Comparison of ENCODE assay signal across 19 cellular contexts in genomic region chr11:66529655-66530054, GRCh38. TPM values are rescaled to one million over a fixed set of nuclear protein-coding genes. Genes with fewer than 3 reads are reported as not detected.
DNase-seq lines count a peak whose midpoint lies in the region; ATAC-seq and TF ChIP-seq lines count a peak whose summit lies in the region.
"Had no signal": no experiment of that assay in that cellular context is flagged by ENCODE, and none has a peak within 500 bp of the region (broad histone marks: within the 10 kb centered on the region; RNA-seq: fewer than 3 reads in every experiment).

No MANE protein-coding gene starts in this region.

- intact Hi-C loops in body of pancreas (cut with DNase I), result no loop called here
- intact Hi-C loops in tibial artery (cut with DNase I; ENCODE audit: low total_unique reads), result no loop called here

- H3K9me3 Mint-ChIP-seq in central memory CD8-positive, alpha-beta T cell, result no peaks in the 10 kb centered on the region
- H3K9me3 Mint-ChIP-seq in neural crest cell, result no peaks in the 10 kb centered on the region
- H3K9me3 Mint-ChIP-seq: CD4-positive, CD25-positive, alpha-beta regulatory T cell had no signal

- TF ChIP-seq CTCF in neural crest cell (conservative IDR thresholded peaks at IDR 0.05), result no peak
- TF ChIP-seq CTCF in body of pancreas (IDR thresholded peaks at IDR 0.05), result no peak
- TF ChIP-seq CTCF in tibial artery (IDR thresholded peaks at IDR 0.05), result no peak

- H3K4me3 ChIP-seq in body of pancreas, result no peak overlapping the region
- no peak overlapping the region for H3K4me3 ChIP-seq in tibial artery
- H3K4me3 ChIP-seq: HAP-1, PC-9, SJCRH30 had no signal

- H3K27ac Mint-ChIP-seq in central memory CD8-positive, alpha-beta T cell (ENCODE audit: low read depth), result peak overlapping the region; percentile 63
- H3K27ac Mint-ChIP-seq in neural crest cell (ENCODE audit: unreplicated experiment), result peak overlapping the region; percentile 87
- H3K27ac Mint-ChIP-seq: CD4-positive, CD25-positive, alpha-beta regulatory T cell had no signal

- H3K4me3 Mint-ChIP-seq in central memory CD8-positive, alpha-beta T cell, result no peak overlapping the region
- no peak overlapping the region for H3K4me3 Mint-ChIP-seq in neural crest cell
- H3K4me3 Mint-ChIP-seq: CD4-positive, CD25-positive, alpha-beta regulatory T cell had no signal

- WGBS in body of pancreas, 2 donors, result 90 to 92% methylated on average over 13 of the region's 13 CpGs

- H3K27me3 ChIP-seq in body of pancreas, result no peaks in the 10 kb centered on the region
- H3K27me3 ChIP-seq in tibial artery, result no peaks in the 10 kb centered on the region
- H3K27me3 ChIP-seq: SJCRH30 had no signal

- no peak for TF ChIP-seq POLR2A in body of pancreas (IDR thresholded peaks at IDR 0.05)

- H3K27me3 Mint-ChIP-seq in central memory CD8-positive, alpha-beta T cell, result no peaks in the 10 kb centered on the region
- H3K27me3 Mint-ChIP-seq in neural crest cell (ENCODE audit: low read depth), result no peaks in the 10 kb centered on the region
- H3K27me3 Mint-ChIP-seq: CD4-positive, CD25-positive, alpha-beta regulatory T cell had no signal

- no peaks in the 10 kb centered on the region for H3K4me1 ChIP-seq in body of pancreas
- H3K4me1 ChIP-seq in tibial artery, result no peaks in the 10 kb centered on the region
- H3K4me1 ChIP-seq: HAP-1, SJCRH30 had no signal

- H3K9me3 ChIP-seq in body of pancreas (no peaks in the 10 kb centered on the region), tibial artery (no peaks in the 10 kb centered on the region)
- H3K9me3 ChIP-seq: HAP-1, SJCRH30 had no signal

- no peak for ATAC-seq in central memory CD8-positive, alpha-beta T cell (replicated peaks; ENCODE audit: extremely low read depth, poor library complexity, severe bottlenecking)
- ATAC-seq in body of pancreas, result no peak

- H3K36me3 ChIP-seq in body of pancreas (replicated peaks in 1 of 2; ENCODE audit: insufficient read depth in 1 of 2, low read depth in 2 of 2), result no peaks in the 10 kb centered on the region
- H3K36me3 ChIP-seq in tibial artery, result peaks cover 14 to 84% (median 51%) of the 10 kb centered on the region in 3 donors
- H3K36me3 ChIP-seq: SJCRH30 had no signal

- H3K27ac ChIP-seq in body of pancreas (no peak overlapping the region), tibial artery (no peak overlapping the region)
- H3K27ac ChIP-seq: HL-60, PC-9, SJCRH30 had no signal

- DNase-seq in central memory CD8-positive, alpha-beta T cell (ENCODE audit: low spot score in 2 of 2), result no peak
- DNase-seq in neural crest cell (ENCODE audit: low read depth, low spot score) (no peak), Kasumi-1 (lab: John Stamatoyannopoulos, UW) (no peak), body of pancreas (no peak), tibial artery (no peak)
- DNase-seq: CD4-positive, CD25-positive, alpha-beta regulatory T cell; DMS79; KG1; NCI-H1105; NCI-H146; NCI-H2029 treated with DMSO at 0.1 percent for 48 hours; NCI-H226; NCI-H510A treated with DMSO at 0.1 percent for 48 hours; NCI-H748 treated with DMSO at 0.1 percent for 48 hours; PC-9; SJCRH30 had no signal

- peaks cover 8% of the 10 kb centered on the region for H3K4me1 Mint-ChIP-seq in central memory CD8-positive, alpha-beta T cell
- no peaks in the 10 kb centered on the region for H3K4me1 Mint-ChIP-seq in neural crest cell

- H3K36me3 Mint-ChIP-seq in central memory CD8-positive, alpha-beta T cell (ENCODE audit: insufficient read depth), result peaks cover 15% of the 10 kb centered on the region
- H3K36me3 Mint-ChIP-seq in neural crest cell (ENCODE audit: low read depth), result no peaks in the 10 kb centered on the region

RNA-seq across cellular contexts. Expression of gene ZDHHC24, which starts 16.2 kb away (rescaled TPM):
- total RNA-seq in neural crest cell, result 7.3 and 7.7 TPM in 2 replicates
- 10 to 100 TPM; 15.8 to 22.3 TPM for total RNA-seq in body of pancreas

RNA-seq across cellular contexts. Expression of gene ACTN3, which starts 17.0 kb away (rescaled TPM):
- total RNA-seq in neural crest cell (0.16 and 0.35 TPM in 2 replicates), body of pancreas (not detected)
- total RNA-seq: CD4-positive, CD25-positive, alpha-beta regulatory T cell; HT-29; PC-9; SJCRH30 had no signal

RNA-seq across cellular contexts. Expression of gene BBS1, which starts 19.2 kb away (rescaled TPM):
- total RNA-seq in neural crest cell (54.7 and 56.1 TPM in 2 replicates), body of pancreas (10 to 100 TPM; 49.0 to 58.0 TPM)

RNA-seq across cellular contexts. Expression of gene CTSF, which starts 38.8 kb away (rescaled TPM):
- total RNA-seq in neural crest cell, result not detected in 2 replicates
- 10 to 100 TPM; 55.8 to 61.3 TPM for total RNA-seq in body of pancreas
- total RNA-seq: HT-29 had no signal

RNA-seq across cellular contexts. Expression of gene DPP3, which starts 49.4 kb away (rescaled TPM):
- total RNA-seq in neural crest cell (66.8 and 68.9 TPM in 2 replicates), body of pancreas (10 to 100 TPM; 15.8 to 52.4 TPM)
